In genomic region chr1:63299387-63299786, GRCh38 we compare ENCODE assay signal across 2 cellular contexts.
TF ChIP-seq lines count a peak whose summit lies in the region.

No MANE protein-coding gene starts in this region.

TF ChIP-seq in GM23338, 12 proteins besides CTCF, POLR2A, EP300 and RAD21:
- TF ChIP-seq CREB1 (CRISPR knock-in tag; IDR thresholded peaks at IDR 0.05; ENCODE audit: low read depth) (no peak), NANOG (IDR thresholded peaks at IDR 0.05; ENCODE audit: borderline replicate concordance) (peak; percentile 100), JUNB (IDR thresholded peaks at IDR 0.05; ENCODE audit: unreplicated experiment) (no peak), ZNF114 (CRISPR knock-in tag; IDR thresholded peaks at IDR 0.05) (no peak), STAT1 (IDR thresholded peaks at IDR 0.05; ENCODE audit: unreplicated experiment) (no peak)
TF ChIP-seq in GM23338: peak in this region for 1.

TF ChIP-seq in H1, 55 proteins besides CTCF, POLR2A, EP300 and RAD21:
- TF ChIP-seq NANOG (IDR thresholded peaks at IDR 0.05; ENCODE audit: insufficient read depth, low read depth, low read length, poor library complexity, severe bottlenecking): peak; percentile 80
- TF ChIP-seq RBBP5 (IDR thresholded peaks at IDR 0.05; ENCODE audit: borderline replicate concordance, low read depth, low read length): no peak
- TF ChIP-seq FOSL1 (IDR thresholded peaks at IDR 0.05; ENCODE audit: insufficient read depth, low read depth, low read length): no peak
- TF ChIP-seq GABPA (IDR thresholded peaks at IDR 0.05; ENCODE audit: borderline replicate concordance, insufficient read depth, low read length): no peak
- TF ChIP-seq SIX5 (IDR thresholded peaks at IDR 0.05; ENCODE audit: low read depth, low read length): peak; percentile 9; the same call in 1 of the 2 replicates
